15 cellular contexts compared by ENCODE assay signal in the genomic region with DNA sequence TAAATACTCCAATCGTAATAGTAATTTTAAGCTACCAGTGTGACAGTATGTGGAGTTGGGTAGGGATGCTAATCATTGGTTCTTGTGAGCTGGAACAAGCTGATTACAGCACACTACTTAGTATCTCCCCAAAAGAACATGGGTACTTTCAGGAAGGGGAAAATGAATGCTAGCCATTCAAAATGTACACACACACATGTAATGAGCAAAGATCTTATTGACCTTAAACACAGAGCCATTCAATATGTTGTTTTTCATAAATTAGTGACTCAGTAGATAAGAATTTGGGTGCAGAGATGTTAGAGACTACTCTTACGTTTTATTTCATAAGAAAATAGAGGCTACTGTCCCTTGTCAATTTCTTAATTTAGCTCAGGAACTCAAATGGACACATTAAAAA.
A peak's percentile ranks its signal among the peaks of the same experiment; 100 is the strongest.
DNase-seq lines count a peak whose midpoint lies in the region; ATAC-seq, FAIRE-seq and TF ChIP-seq lines count a peak whose summit lies in the region.
"Had no signal": no experiment of that assay in that cellular context is flagged by ENCODE, and none has a peak within 500 bp of the region (broad histone marks: within the 10 kb centered on the region; RNA-seq: fewer than 3 reads in every experiment).

No MANE protein-coding gene starts in this region.

- H3K9me3 ChIP-seq in breast epithelium = peaks cover 0 to 8% of the 10 kb centered on the region in 2 donors
- no peaks in the 10 kb centered on the region for H3K9me3 ChIP-seq in Caco-2

- no peaks in the 10 kb centered on the region for H3K9me3 Mint-ChIP-seq in MCF 10A (ENCODE audit: unreplicated experiment)
- peaks cover 0 to 8% of the 10 kb centered on the region in 2 donors for H3K9me3 Mint-ChIP-seq in effector memory CD8-positive, alpha-beta T cell
- no peaks in the 10 kb centered on the region for H3K9me3 Mint-ChIP-seq in Caco-2 (ENCODE audit: unreplicated experiment)

- no peak overlapping the region for H3K4me3 ChIP-seq in breast epithelium
- no peak overlapping the region for H3K4me3 ChIP-seq in bronchial epithelial cell (ENCODE audit: low read depth, low read length)
- no peak overlapping the region for H3K4me3 ChIP-seq in foreskin fibroblast (ENCODE audit: low read depth in 1 of 2, low read length in 2 of 2)
- H3K4me3 ChIP-seq in Caco-2 (ENCODE audit: low read depth, low read length) = no peak overlapping the region
- H3K4me3 ChIP-seq: GM23248 had no signal

- H3K27me3 ChIP-seq in breast epithelium = no peaks in the 10 kb centered on the region
- H3K27me3 ChIP-seq in bronchial epithelial cell (ENCODE audit: control insufficient read depth, insufficient read depth, low read length) = no peaks in the 10 kb centered on the region
- H3K27me3 ChIP-seq in Caco-2 (replicated peaks; ENCODE audit: control insufficient read depth, insufficient read depth, low read length) = no peaks in the 10 kb centered on the region

- H3K27me3 Mint-ChIP-seq in MCF 10A (ENCODE audit: insufficient read depth, unreplicated experiment) = no peaks in the 10 kb centered on the region
- H3K27me3 Mint-ChIP-seq in effector memory CD8-positive, alpha-beta T cell = no peaks in the 10 kb centered on the region
- peaks cover 4% of the 10 kb centered on the region for H3K27me3 Mint-ChIP-seq in Caco-2 (ENCODE audit: insufficient read depth, unreplicated experiment)

- no peaks in the 10 kb centered on the region for H3K36me3 ChIP-seq in breast epithelium
- H3K36me3 ChIP-seq in bronchial epithelial cell (ENCODE audit: control insufficient read depth, insufficient read depth, low read length) = no peaks in the 10 kb centered on the region
- H3K36me3 ChIP-seq in Caco-2 (ENCODE audit: control insufficient read depth, insufficient read depth, low read length) = no peaks in the 10 kb centered on the region

- no peak for DNase-seq in MCF 10A (ENCODE audit: unreplicated experiment)
- no peak for DNase-seq in breast epithelium (ENCODE audit: low spot score in 2 of 2)
- peak; percentile 12 for DNase-seq in bronchial epithelial cell (ENCODE audit: low read depth)
- DNase-seq in foreskin fibroblast = peak; percentile 7 to 36
- no peak for DNase-seq in activated CD4-positive, alpha-beta T cell treated with anti-CD3 and anti-CD28 coated beads for 4 hours
- DNase-seq in effector memory CD8-positive, alpha-beta T cell = no peak
- DNase-seq in Caco-2 = no peak
- no peak for DNase-seq in nucleus accumbens (lab: John Stamatoyannopoulos, UW)
- DNase-seq: CD8-positive, alpha-beta T cell; DMS53; GM23248 had no signal

- no peak for TF ChIP-seq POLR2A in breast epithelium (IDR thresholded peaks at IDR 0.05)

- no peak for FAIRE-seq in bronchial epithelial cell (lab: Jason Lieb, UNC)
- FAIRE-seq: H54, HepG2 had no signal

- no peak overlapping the region for H3K27ac ChIP-seq in breast epithelium
- H3K27ac ChIP-seq: 22Rv1, GM23248 had no signal

- POLR2A ChIA-PET in MCF 10A (lab: Yijun Ruan, JAX) (interaction anchor here (0.6 kb wide), 1 partner anchor 70 kb away, joined by 3 read pairs; no protein-coding TSS in a partner anchor), Caco-2 (lab: Charles Lee) (no interaction called here)

- H3K4me3 Mint-ChIP-seq in MCF 10A (ENCODE audit: unreplicated experiment) = no peak overlapping the region
- no peak overlapping the region for H3K4me3 Mint-ChIP-seq in effector memory CD8-positive, alpha-beta T cell
- H3K4me3 Mint-ChIP-seq in Caco-2 (ENCODE audit: unreplicated experiment) = no peak overlapping the region
- H3K4me3 Mint-ChIP-seq: CD14-positive monocyte; CD8-positive, alpha-beta T cell had no signal

- H3K36me3 Mint-ChIP-seq in MCF 10A (ENCODE audit: insufficient read depth, unreplicated experiment) (no peaks in the 10 kb centered on the region), Caco-2 (ENCODE audit: insufficient read depth, unreplicated experiment) (no peaks in the 10 kb centered on the region)
- no peaks in the 10 kb centered on the region for H3K36me3 Mint-ChIP-seq in effector memory CD8-positive, alpha-beta T cell (ENCODE audit: insufficient read depth)
- H3K36me3 Mint-ChIP-seq: CD14-positive monocyte; CD8-positive, alpha-beta T cell had no signal

- no peak for ATAC-seq in effector memory CD8-positive, alpha-beta T cell (replicated peaks)
- ATAC-seq: CD8-positive, alpha-beta T cell; HepG2 had no signal

- H3K4me1 Mint-ChIP-seq in MCF 10A (ENCODE audit: insufficient read depth, unreplicated experiment) (peaks cover 29% of the 10 kb centered on the region), Caco-2 (ENCODE audit: low read depth, unreplicated experiment) (no peaks in the 10 kb centered on the region)
- H3K4me1 Mint-ChIP-seq in effector memory CD8-positive, alpha-beta T cell (ENCODE audit: low read depth in 2 of 2) = no peaks in the 10 kb centered on the region
- H3K4me1 Mint-ChIP-seq: CD14-positive monocyte had no signal

- BruUV-seq in MCF 10A (replicated peaks; lab: Mats Ljungman, UMichigan) (no TSS peak), Caco-2 (replicated peaks; lab: Mats Ljungman, UMichigan) (no TSS peak)

- TF ChIP-seq CTCF in MCF 10A (IDR thresholded peaks at IDR 0.05; ENCODE audit: unreplicated experiment) (no peak), breast epithelium (IDR thresholded peaks at IDR 0.05) (no peak), bronchial epithelial cell (IDR thresholded peaks at IDR 0.05; ENCODE audit: insufficient read depth, low read length, severe bottlenecking) (no peak), foreskin fibroblast (IDR thresholded peaks at IDR 0.05; ENCODE audit: low read depth, low read length) (no peak), Caco-2 (IDR thresholded peaks at IDR 0.05; ENCODE audit: insufficient read depth in 1 of 2, low read depth in 1 of 2, low read length in 1 of 2, severe bottlenecking in 1 of 2, unreplicated experiment in 1 of 2) (no peak)

- H3K27ac Mint-ChIP-seq in MCF 10A (ENCODE audit: low read depth, unreplicated experiment) (peak overlapping the region; percentile 7), Caco-2 (ENCODE audit: unreplicated experiment) (no peak overlapping the region)
- H3K27ac Mint-ChIP-seq in effector memory CD8-positive, alpha-beta T cell = no peak overlapping the region
- H3K27ac Mint-ChIP-seq: CD14-positive monocyte; CD8-positive, alpha-beta T cell had no signal

- H3K4me1 ChIP-seq in breast epithelium (no peaks in the 10 kb centered on the region), Caco-2 (no peaks in the 10 kb centered on the region)

- intact Hi-C loops in MCF 10A (cut with micrococcal nuclease) = loop anchor here (10.0 kb wide), 1 partner anchor 76 kb away; no protein-coding TSS in a partner anchor
- intact Hi-C loops in breast epithelium (cut with DNase I; ENCODE audit: low total_unique reads) = no loop called here
- intact Hi-C loops in Caco-2 (cut with micrococcal nuclease; ENCODE audit: unreplicated experiment) = no loop called here

- CTCF ChIA-PET in MCF 10A (lab: Yijun Ruan, JAX) = no interaction called here
- CTCF ChIA-PET in Caco-2 (lab: Charles Lee) = no interaction called here

Comparison
In these comparisons a context has a peak if more than half of its experiments do, and no peak if none do; other contexts are left out.
1. DNase-seq: peak in bronchial epithelial cell (single experiment) and foreskin fibroblast (2 of 2); none in MCF 10A (single experiment), breast epithelium (0 of 2), activated CD4-positive, alpha-beta T cell treated with anti-CD3 and anti-CD28 coated beads for 4 hours (0 of 2), effector memory CD8-positive, alpha-beta T cell (0 of 3), Caco-2 (0 of 2) and nucleus accumbens (0 of 56).